Comparison of ENCODE assay signal across 22 cellular contexts in the genomic region with DNA sequence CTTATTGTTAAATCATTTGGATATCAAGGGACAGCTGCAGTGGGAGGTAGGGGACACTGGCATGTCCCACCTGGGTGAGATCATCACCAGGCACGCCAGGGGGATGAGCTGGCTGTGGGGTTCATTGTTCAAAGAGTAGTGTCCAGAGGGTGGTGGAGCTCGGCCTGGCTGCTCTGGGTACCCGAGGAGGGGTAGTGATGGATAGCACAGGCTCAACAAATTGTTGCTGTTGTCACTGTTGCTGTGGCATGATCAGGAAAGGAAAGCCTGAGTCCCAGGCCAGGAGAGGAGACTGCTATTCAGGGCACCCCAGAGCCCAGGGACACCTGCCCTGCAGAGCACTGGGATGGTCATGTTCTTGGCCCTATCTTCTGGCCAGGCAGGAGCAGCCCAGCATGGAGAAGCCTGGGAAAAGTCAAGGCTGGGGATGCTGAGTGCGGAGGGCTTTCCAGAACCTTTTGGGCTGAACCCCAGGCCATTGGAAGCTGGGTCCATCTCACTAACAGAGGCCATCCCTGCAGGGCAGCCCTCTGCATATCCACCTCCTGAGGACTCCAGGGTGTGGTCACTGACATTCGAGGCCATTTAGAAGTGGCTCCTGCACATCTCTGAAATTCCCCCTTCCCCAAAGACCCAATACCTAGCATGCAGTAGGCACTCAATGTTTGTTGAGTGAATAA. TPM values are rescaled to one million over a fixed set of nuclear protein-coding genes. Genes with fewer than 3 reads are reported as not detected.
DNase-seq lines count a peak whose midpoint lies in the region; ATAC-seq, FAIRE-seq and TF ChIP-seq lines count a peak whose summit lies in the region.
"Had no signal": no experiment of that assay in that cellular context is flagged by ENCODE, and none has a peak within 500 bp of the region (broad histone marks: within the 10 kb centered on the region; RNA-seq: fewer than 3 reads in every experiment).

No MANE protein-coding gene starts in this region.

- H3K4me3 Mint-ChIP-seq in activated naive CD8-positive, alpha-beta T cell treated with anti-CD3 and anti-CD28 coated beads, Interleukin-2, amount 50 U/mL, for 24 hours: no peak overlapping the region
- H3K4me3 Mint-ChIP-seq in activated naive CD8-positive, alpha-beta T cell treated with anti-CD3 and anti-CD28 coated beads for 36 hours: no peak overlapping the region
- H3K4me3 Mint-ChIP-seq in T-helper 2 cell treated with Interferon-gamma antibody and Interleukin-4, amounts not matched to agents 5 μg/mL and 100 μg/mL, for 36 hours: no peak overlapping the region
- H3K4me3 Mint-ChIP-seq: B cell; CD4-positive, CD25-positive, alpha-beta regulatory T cell; CD8-positive, alpha-beta T cell; GM23338; HFFc6 had no signal

- H3K27ac Mint-ChIP-seq in activated naive CD8-positive, alpha-beta T cell treated with anti-CD3 and anti-CD28 coated beads, Interleukin-2, amount 50 U/mL, for 24 hours: peak overlapping the region; percentile 32
- H3K27ac Mint-ChIP-seq in activated naive CD8-positive, alpha-beta T cell treated with anti-CD3 and anti-CD28 coated beads for 36 hours: no peak overlapping the region
- no peak overlapping the region for H3K27ac Mint-ChIP-seq in T-helper 2 cell treated with Interferon-gamma antibody and Interleukin-4, amounts not matched to agents 5 μg/mL and 100 μg/mL, for 36 hours
- H3K27ac Mint-ChIP-seq: B cell; CD4-positive, CD25-positive, alpha-beta regulatory T cell; CD8-positive, alpha-beta T cell; GM23338; HFFc6 had no signal

- ATAC-seq in activated naive CD8-positive, alpha-beta T cell treated with anti-CD3 and anti-CD28 coated beads, Interleukin-2, amount 50 U/mL, for 24 hours: no peak
- ATAC-seq in GM18907 (IDR thresholded peaks at IDR 0.05; ENCODE audit: unreplicated experiment): no peak
- ATAC-seq: CD8-positive, alpha-beta T cell; GM23338 had no signal

- H3K27me3 Mint-ChIP-seq in activated naive CD8-positive, alpha-beta T cell treated with anti-CD3 and anti-CD28 coated beads, Interleukin-2, amount 50 U/mL, for 24 hours: peaks cover 12% of the 10 kb centered on the region
- H3K27me3 Mint-ChIP-seq in activated naive CD8-positive, alpha-beta T cell treated with anti-CD3 and anti-CD28 coated beads for 36 hours: peaks cover 8% of the 10 kb centered on the region
- peaks cover 12% of the 10 kb centered on the region for H3K27me3 Mint-ChIP-seq in T-helper 2 cell treated with Interferon-gamma antibody and Interleukin-4, amounts not matched to agents 5 μg/mL and 100 μg/mL, for 36 hours (ENCODE audit: low read depth)

- no peaks in the 10 kb centered on the region for H3K36me3 Mint-ChIP-seq in activated naive CD8-positive, alpha-beta T cell treated with anti-CD3 and anti-CD28 coated beads, Interleukin-2, amount 50 U/mL, for 24 hours (ENCODE audit: low read depth)
- no peaks in the 10 kb centered on the region for H3K36me3 Mint-ChIP-seq in activated naive CD8-positive, alpha-beta T cell treated with anti-CD3 and anti-CD28 coated beads for 36 hours
- no peaks in the 10 kb centered on the region for H3K36me3 Mint-ChIP-seq in T-helper 2 cell treated with Interferon-gamma antibody and Interleukin-4, amounts not matched to agents 5 μg/mL and 100 μg/mL, for 36 hours (ENCODE audit: low read depth)
- H3K36me3 Mint-ChIP-seq: CD4-positive, CD25-positive, alpha-beta regulatory T cell; CD8-positive, alpha-beta T cell had no signal

- no peak for DNase-seq in activated naive CD8-positive, alpha-beta T cell treated with anti-CD3 and anti-CD28 coated beads, Interleukin-2, amount 50 U/mL, for 24 hours
- no peak for DNase-seq in activated naive CD8-positive, alpha-beta T cell treated with anti-CD3 and anti-CD28 coated beads for 36 hours
- DNase-seq in bronchial epithelial cell (ENCODE audit: low read depth): no peak
- peak; percentile 77 for DNase-seq in mesenteric fat pad (ENCODE audit: low spot score)
- DNase-seq in stimulated activated naive CD4-positive, alpha-beta T cell (lab: John Stamatoyannopoulos, UW): no peak
- no peak for DNase-seq in T-helper 2 cell treated with Interferon-gamma antibody and Interleukin-4, amounts not matched to agents 5 μg/mL and 100 μg/mL, for 36 hours (ENCODE audit: low spot score)
- DNase-seq: Caco-2; CD4-positive, CD25-positive, alpha-beta regulatory T cell; CD8-positive, alpha-beta T cell; DMS153; DND-41; HFFc6 had no signal

- FAIRE-seq in bronchial epithelial cell (lab: Jason Lieb, UNC): peak; percentile 43
- FAIRE-seq: A204.1, G401.6, GM12892, GM19239, H54 had no signal

- H3K4me3 ChIP-seq in bronchial epithelial cell (ENCODE audit: low read depth, low read length): no peak overlapping the region
- H3K4me3 ChIP-seq: BLaER1, GM23338, HAP-1 had no signal

- no peak for TF ChIP-seq CTCF in bronchial epithelial cell (IDR thresholded peaks at IDR 0.05; ENCODE audit: insufficient read depth, low read length, severe bottlenecking)

- peaks cover 2% of the 10 kb centered on the region for H3K27me3 ChIP-seq in bronchial epithelial cell (ENCODE audit: control insufficient read depth, insufficient read depth, low read length)
- H3K27me3 ChIP-seq: BLaER1 had no signal

- H3K36me3 ChIP-seq in bronchial epithelial cell (ENCODE audit: control insufficient read depth, insufficient read depth, low read length): no peaks in the 10 kb centered on the region
- H3K36me3 ChIP-seq: BLaER1, HAP-1 had no signal

- no peaks in the 10 kb centered on the region for H3K9me3 Mint-ChIP-seq in activated naive CD8-positive, alpha-beta T cell treated with anti-CD3 and anti-CD28 coated beads, Interleukin-2, amount 50 U/mL, for 24 hours
- H3K9me3 Mint-ChIP-seq in activated naive CD8-positive, alpha-beta T cell treated with anti-CD3 and anti-CD28 coated beads for 36 hours: no peaks in the 10 kb centered on the region
- H3K9me3 Mint-ChIP-seq in T-helper 2 cell treated with Interferon-gamma antibody and Interleukin-4, amounts not matched to agents 5 μg/mL and 100 μg/mL, for 36 hours: no peaks in the 10 kb centered on the region
- H3K9me3 Mint-ChIP-seq: CD4-positive, CD25-positive, alpha-beta regulatory T cell; CD8-positive, alpha-beta T cell; GM23338; HFFc6 had no signal

- no peaks in the 10 kb centered on the region for H3K4me1 Mint-ChIP-seq in activated naive CD8-positive, alpha-beta T cell treated with anti-CD3 and anti-CD28 coated beads, Interleukin-2, amount 50 U/mL, for 24 hours
- H3K4me1 Mint-ChIP-seq in activated naive CD8-positive, alpha-beta T cell treated with anti-CD3 and anti-CD28 coated beads for 36 hours: no peaks in the 10 kb centered on the region
- H3K4me1 Mint-ChIP-seq in T-helper 2 cell treated with Interferon-gamma antibody and Interleukin-4, amounts not matched to agents 5 μg/mL and 100 μg/mL, for 36 hours (ENCODE audit: low read depth): no peaks in the 10 kb centered on the region
- H3K4me1 Mint-ChIP-seq: B cell; CD4-positive, CD25-positive, alpha-beta regulatory T cell had no signal

RNA-seq across cellular contexts. Expression of gene BEAN1, which starts 12.1 kb away (rescaled TPM):
- not detected for total RNA-seq in activated naive CD8-positive, alpha-beta T cell treated with anti-CD3 and anti-CD28 coated beads for 36 hours
- total RNA-seq in bronchial epithelial cell (0.38 TPM in 1 of 2 replicates, not detected in the other), mesenteric fat pad (0.51 TPM)
- total RNA-seq: B cell; Caco-2; CD4-positive, CD25-positive, alpha-beta regulatory T cell; CD8-positive, alpha-beta T cell; HFFc6 had no signal
